Comparison of ENCODE assay signal across 8 cellular contexts in the genomic region with DNA sequence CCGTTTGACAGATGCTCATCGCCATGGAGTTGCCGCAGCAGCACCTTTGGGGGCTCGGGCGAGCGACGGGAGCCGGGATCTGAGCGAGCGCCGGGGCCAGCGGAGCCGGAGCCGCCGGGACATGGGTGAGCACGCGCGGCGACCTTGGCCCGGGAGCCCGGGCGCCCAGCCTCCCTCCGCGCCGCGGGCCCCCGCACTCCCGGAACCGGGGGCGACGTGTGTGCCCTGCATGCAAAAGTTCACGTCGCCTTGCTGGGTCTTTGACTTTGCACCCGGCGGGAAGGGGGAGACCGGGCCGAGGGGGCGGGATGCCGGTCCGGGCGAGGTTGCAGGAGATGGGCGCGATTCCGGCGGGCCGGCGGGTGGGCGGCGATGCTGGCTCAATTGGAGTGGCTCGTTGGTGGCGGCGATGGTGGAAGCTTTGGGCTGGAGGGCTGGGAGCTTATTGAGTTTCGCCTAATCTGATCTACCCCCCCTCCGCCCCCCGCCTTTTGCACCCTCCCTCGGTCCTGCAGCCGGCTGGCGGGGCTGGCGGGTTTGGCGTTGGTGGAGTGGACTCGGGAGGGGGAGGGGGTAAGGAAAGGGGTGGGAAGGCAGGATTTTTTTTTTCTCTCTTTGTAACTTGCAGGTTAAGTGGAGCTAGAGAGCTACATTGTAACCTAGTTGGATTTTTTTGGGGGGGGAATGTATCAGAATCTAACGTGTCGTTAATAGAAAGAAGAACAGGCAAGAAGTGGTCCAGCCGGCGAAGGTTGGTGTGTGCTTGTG.
DNase-seq lines count a peak whose midpoint lies in the region; ATAC-seq and TF ChIP-seq lines count a peak whose summit lies in the region.

Gene SETBP1 (plus strand): TSS at position 618 of the 768 bp plus-strand sequence. CDS start 20,459 bp downstream, outside the sequence.

- H3K4me1 Mint-ChIP-seq in T-helper 1 cell treated with Interleukin-12 subunit alpha and Interleukin-12 subunit beta and Interleukin-4 antibody, amounts not matched to agents 30 μg/mL and 1 μg/mL, for 36 hours (ENCODE audit: low read depth), result peaks cover 8% of the 10 kb centered on the region

- H3K4me3 ChIP-seq in LNCaP clone FGC (ENCODE audit: low read depth, low read length) (peak within 1 kb of the TSS; percentile 75), choroid plexus epithelial cell (ENCODE audit: low read depth, low read length) (peak within 1 kb of the TSS; percentile 72)

- ATAC-seq in activated CD4-positive, CD25-positive, alpha-beta regulatory T cell treated with anti-CD3 and anti-CD28 coated beads, Interleukin-2, amount 50 U/mL, for 24 hours, result no peak
- ATAC-seq in GM18519 (IDR thresholded peaks at IDR 0.05; ENCODE audit: low FRiP score, unreplicated experiment), result no peak

- no peaks in the 10 kb centered on the region for H3K9me3 Mint-ChIP-seq in T-helper 1 cell treated with Interleukin-12 subunit alpha and Interleukin-12 subunit beta and Interleukin-4 antibody, amounts not matched to agents 30 μg/mL and 1 μg/mL, for 36 hours

- H3K36me3 Mint-ChIP-seq in T-helper 1 cell treated with Interleukin-12 subunit alpha and Interleukin-12 subunit beta and Interleukin-4 antibody, amounts not matched to agents 30 μg/mL and 1 μg/mL, for 36 hours (ENCODE audit: low read depth), result no peaks in the 10 kb centered on the region

- peak; percentile 33 for DNase-seq in activated CD4-positive, CD25-positive, alpha-beta regulatory T cell treated with anti-CD3 and anti-CD28 coated beads, Interleukin-2, amount 50 U/mL, for 72 hours
- DNase-seq in LNCaP clone FGC (ENCODE audit: low read depth) (no peak), choroid plexus epithelial cell (ENCODE audit: low read depth) (peak; percentile 43), kidney glomerular epithelial cell (lab: John Stamatoyannopoulos, UW) (peak; percentile 38)
- DNase-seq in stimulated activated CD4-positive, alpha-beta T cell treated with anti-CD3 and anti-CD28 coated beads, Interleukin-12 subunit alpha, Interleukin-12 subunit beta, amount 100 ng/mL, for 4 hours, result peak; percentile 10

- peaks cover 17% of the 10 kb centered on the region for H3K27me3 Mint-ChIP-seq in T-helper 1 cell treated with Interleukin-12 subunit alpha and Interleukin-12 subunit beta and Interleukin-4 antibody, amounts not matched to agents 30 μg/mL and 1 μg/mL, for 36 hours (ENCODE audit: low read depth)

- peak within 1 kb of the TSS; percentile 76 for H3K4me3 Mint-ChIP-seq in T-helper 1 cell treated with Interleukin-12 subunit alpha and Interleukin-12 subunit beta and Interleukin-4 antibody, amounts not matched to agents 30 μg/mL and 1 μg/mL, for 36 hours

- peak within 1 kb of the TSS; percentile 76 for H3K27ac Mint-ChIP-seq in T-helper 1 cell treated with Interleukin-12 subunit alpha and Interleukin-12 subunit beta and Interleukin-4 antibody, amounts not matched to agents 30 μg/mL and 1 μg/mL, for 36 hours

- 0 out of 2 replicates have a peak, but pooled peaks have one; percentile 9 for TF ChIP-seq CTCF in LNCaP clone FGC (IDR thresholded peaks at IDR 0.05; ENCODE audit: control insufficient read depth, extremely low read depth, insufficient read depth)
- no peak for TF ChIP-seq CTCF in choroid plexus epithelial cell (conservative IDR thresholded peaks at IDR 0.05; ENCODE audit: low read depth, low read length)
